23 cellular contexts compared by ENCODE assay signal in the genomic region with DNA sequence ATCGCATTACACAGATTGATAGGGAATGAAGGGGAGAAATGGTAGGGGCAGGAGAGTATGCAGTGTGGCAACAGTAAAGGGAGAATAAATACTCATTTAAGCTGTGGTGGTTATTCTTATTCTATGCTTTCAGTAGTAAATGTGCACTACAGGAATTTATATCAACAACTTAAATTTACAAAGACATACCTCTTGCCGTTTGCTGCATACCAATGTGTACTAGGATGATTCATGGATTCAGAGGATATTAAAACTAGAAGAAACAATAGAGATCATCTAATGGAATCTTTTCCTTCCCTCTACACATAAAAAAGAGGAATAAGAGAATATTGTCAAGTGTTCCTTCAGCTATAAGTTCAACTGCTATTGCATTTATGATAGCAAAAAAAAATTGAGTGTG.
"Had no signal": no experiment of that assay in that cellular context is flagged by ENCODE, and none has a peak within 500 bp of the region (broad histone marks: within the 10 kb centered on the region; RNA-seq: fewer than 3 reads in every experiment).

No MANE protein-coding gene starts in this region.

- H3K27me3 ChIP-seq: cardiac muscle cell, gastrocnemius medialis, transverse colon had no signal

- H3K27ac ChIP-seq: cardiac muscle cell, gastrocnemius medialis, transverse colon had no signal

- FAIRE-seq: islet of Langerhans, small intestine, urothelium cell line had no signal

- H3K4me3 ChIP-seq: cardiac muscle cell, gastrocnemius medialis, transverse colon had no signal

- DNase-seq: activated CD4-positive, alpha-beta memory T cell treated with anti-CD3 and anti-CD28 coated beads for 36 hours; activated CD4-positive, alpha-beta T cell treated with anti-CD3 and anti-CD28 coated beads for 48 hours; activated naive CD4-positive, alpha-beta T cell treated with anti-CD3 and anti-CD28 coated beads for 36 hours; activated naive CD8-positive, alpha-beta T cell treated with anti-CD3 and anti-CD28 coated beads, Interleukin-2, amount 10 ng/mL, durations not matched to agents 7 days and 5 days; activated T-cell treated with anti-CD3 and anti-CD28 coated beads, Interleukin-2, amount 50 U/mL, for 48 hours; amygdala; effector memory CD4-positive, alpha-beta T cell; gastrocnemius medialis; hypothalamus; left cardiac atrium; mesenchymal stem cell; nephron progenitor cell; nucleus accumbens; small intestine; stimulated activated CD4-positive, alpha-beta T cell treated with anti-CD3 and anti-CD28 coated beads, Interleukin-2, amount 100 ng/mL, for 24 hours; T-helper 17 cell; transverse colon had no signal

- H3K27ac Mint-ChIP-seq: activated CD4-positive, alpha-beta memory T cell treated with anti-CD3 and anti-CD28 coated beads for 36 hours; activated naive CD4-positive, alpha-beta T cell treated with anti-CD3 and anti-CD28 coated beads for 36 hours; activated naive CD8-positive, alpha-beta T cell treated with anti-CD3 and anti-CD28 coated beads, Interleukin-2, amount 10 ng/mL, durations not matched to agents 7 days and 5 days; nephron progenitor cell; stimulated activated effector memory CD8-positive, alpha-beta T cell treated with anti-CD3 and anti-CD28 coated beads, Interleukin-12 subunit alpha, Interleukin-12 subunit beta, amount 100 ng/mL, for 72 hours; T-helper 17 cell had no signal

- H3K4me3 Mint-ChIP-seq: activated CD4-positive, alpha-beta memory T cell treated with anti-CD3 and anti-CD28 coated beads for 36 hours; activated naive CD4-positive, alpha-beta T cell treated with anti-CD3 and anti-CD28 coated beads for 36 hours; activated naive CD8-positive, alpha-beta T cell treated with anti-CD3 and anti-CD28 coated beads, Interleukin-2, amount 10 ng/mL, durations not matched to agents 7 days and 5 days; nephron progenitor cell; stimulated activated effector memory CD8-positive, alpha-beta T cell treated with anti-CD3 and anti-CD28 coated beads, Interleukin-12 subunit alpha, Interleukin-12 subunit beta, amount 100 ng/mL, for 72 hours; T-helper 17 cell had no signal

- ATAC-seq: esophagus mucosa; gastrocnemius medialis; left cardiac atrium; sciatic nerve; stimulated activated effector memory CD8-positive, alpha-beta T cell treated with anti-CD3 and anti-CD28 coated beads, Interleukin-12 subunit alpha, Interleukin-12 subunit beta, amount 100 ng/mL, for 72 hours; T-helper 17 cell had no signal

- H3K27me3 Mint-ChIP-seq: activated CD4-positive, alpha-beta memory T cell treated with anti-CD3 and anti-CD28 coated beads for 36 hours; activated naive CD8-positive, alpha-beta T cell treated with anti-CD3 and anti-CD28 coated beads, Interleukin-2, amount 10 ng/mL, durations not matched to agents 7 days and 5 days; T-helper 17 cell had no signal

- H3K4me1 Mint-ChIP-seq: stimulated activated effector memory CD8-positive, alpha-beta T cell treated with anti-CD3 and anti-CD28 coated beads, Interleukin-12 subunit alpha, Interleukin-12 subunit beta, amount 100 ng/mL, for 72 hours; T-helper 17 cell had no signal

- H3K36me3 Mint-ChIP-seq: activated CD4-positive, alpha-beta memory T cell treated with anti-CD3 and anti-CD28 coated beads for 36 hours; activated naive CD8-positive, alpha-beta T cell treated with anti-CD3 and anti-CD28 coated beads, Interleukin-2, amount 10 ng/mL, durations not matched to agents 7 days and 5 days; stimulated activated effector memory CD8-positive, alpha-beta T cell treated with anti-CD3 and anti-CD28 coated beads, Interleukin-12 subunit alpha, Interleukin-12 subunit beta, amount 100 ng/mL, for 72 hours had no signal

- H3K9me3 Mint-ChIP-seq: activated CD4-positive, alpha-beta memory T cell treated with anti-CD3 and anti-CD28 coated beads for 36 hours; activated naive CD4-positive, alpha-beta T cell treated with anti-CD3 and anti-CD28 coated beads for 36 hours; activated naive CD8-positive, alpha-beta T cell treated with anti-CD3 and anti-CD28 coated beads, Interleukin-2, amount 10 ng/mL, durations not matched to agents 7 days and 5 days; nephron progenitor cell; stimulated activated effector memory CD8-positive, alpha-beta T cell treated with anti-CD3 and anti-CD28 coated beads, Interleukin-12 subunit alpha, Interleukin-12 subunit beta, amount 100 ng/mL, for 72 hours had no signal

- H3K9me3 ChIP-seq: gastrocnemius medialis, transverse colon had no signal

- H3K36me3 ChIP-seq: cardiac muscle cell, gastrocnemius medialis, transverse colon had no signal

- H3K4me1 ChIP-seq: transverse colon had no signal
